Comparison of ENCODE assay signal across 8 cellular contexts in the genomic region with DNA sequence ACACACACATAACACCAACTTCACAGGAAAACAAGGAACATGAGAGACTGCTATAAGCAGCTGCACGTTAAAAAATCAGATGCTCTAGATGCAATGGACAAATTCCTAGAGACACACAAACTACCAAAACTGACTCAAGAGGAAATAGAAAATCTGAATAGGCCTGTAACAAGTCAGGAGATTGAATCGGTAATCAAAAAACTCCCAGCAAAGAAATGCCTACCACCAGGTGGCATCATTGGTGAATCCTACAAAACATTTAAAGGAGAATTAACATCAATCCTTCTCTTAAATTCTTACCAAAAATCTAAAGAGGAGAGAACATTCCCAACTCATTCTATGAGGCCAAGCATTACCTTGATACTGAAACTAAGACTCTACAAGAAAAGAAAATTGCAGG. TPM values are rescaled to one million over a fixed set of nuclear protein-coding genes. Genes with fewer than 3 reads are reported as not detected.
A peak's percentile ranks its signal among the peaks of the same experiment; 100 is the strongest.
DNase-seq lines count a peak whose midpoint lies in the region; ATAC-seq and TF ChIP-seq lines count a peak whose summit lies in the region.

No MANE protein-coding gene starts in this region.

- TF ChIP-seq CTCF in CD14-positive monocyte (IDR thresholded peaks at IDR 0.05) (peak; percentile 25), GM12875 (IDR thresholded peaks at IDR 0.05; ENCODE audit: borderline replicate concordance, insufficient read depth, low read depth, low read length) (peak; percentile 26; the same call in 1 of the 2 replicates), OCI-LY3 (IDR thresholded peaks at IDR 0.05; ENCODE audit: low read depth, low read length) (peak; percentile 63), parathyroid adenoma (IDR thresholded peaks at IDR 0.05) (peak; percentile 56)

- no peak overlapping the region for H2AFZ ChIP-seq in OCI-LY3 (ENCODE audit: low read depth, low read length)
- no peak overlapping the region for H2AFZ ChIP-seq in parathyroid adenoma

- H3K27ac ChIP-seq in OCI-LY3 (ENCODE audit: low read length) (no peak overlapping the region), parathyroid adenoma (no peak overlapping the region)

- H3K4me1 ChIP-seq in OCI-LY3 (ENCODE audit: low read length) (0 out of 2 replicates have a peak, but pooled peaks cover 4% of the 10 kb centered on the region), parathyroid adenoma (no peaks in the 10 kb centered on the region)

- H3K4me3 ChIP-seq in GM12875 (ENCODE audit: low read depth, low read length) (no peak overlapping the region), OCI-LY3 (ENCODE audit: low read length) (no peak overlapping the region), parathyroid adenoma (ENCODE audit: low read depth, low read length) (no peak overlapping the region)

- H3K9me3 ChIP-seq in OCI-LY3 (ENCODE audit: insufficient read depth, low read length), result no peaks in the 10 kb centered on the region
- no peaks in the 10 kb centered on the region for H3K9me3 ChIP-seq in parathyroid adenoma (ENCODE audit: control insufficient read depth, low read length)

- H4K20me1 ChIP-seq in OCI-LY3 (ENCODE audit: insufficient read depth, low read length), result no peaks in the 10 kb centered on the region

- ATAC-seq in GM21528 (IDR thresholded peaks at IDR 0.05; ENCODE audit: low FRiP score, unreplicated experiment), result no peak

- peaks cover 0 to 6% (median 0%) of the 10 kb centered on the region in 7 donors for H3K9me3 Mint-ChIP-seq in CD14-positive monocyte

- H3K27ac Mint-ChIP-seq in CD14-positive monocyte, result no peak overlapping the region

- no peak overlapping the region for H3K4me3 Mint-ChIP-seq in CD14-positive monocyte

- H3K27me3 ChIP-seq in OCI-LY3 (ENCODE audit: low read depth, low read length), result no peaks in the 10 kb centered on the region
- H3K27me3 ChIP-seq in parathyroid adenoma (ENCODE audit: control insufficient read depth, insufficient read depth, low read length), result no peaks in the 10 kb centered on the region

- peaks cover 0 to 5% (median 4%) of the 10 kb centered on the region in 3 donors for H3K27me3 Mint-ChIP-seq in CD14-positive monocyte (ENCODE audit: low read depth in 3 of 3)

- H3K9ac ChIP-seq in OCI-LY3 (ENCODE audit: low read length), result no peak overlapping the region
- no peak overlapping the region for H3K9ac ChIP-seq in parathyroid adenoma

- H3K36me3 Mint-ChIP-seq in CD14-positive monocyte, result no peaks in the 10 kb centered on the region

- H3K4me1 Mint-ChIP-seq in CD14-positive monocyte, result peaks cover 18% of the 10 kb centered on the region

- H3K36me3 ChIP-seq in OCI-LY3 (replicated peaks; ENCODE audit: low read depth, low read length), result no peaks in the 10 kb centered on the region
- H3K36me3 ChIP-seq in parathyroid adenoma (ENCODE audit: control insufficient read depth, insufficient read depth, low read length), result no peaks in the 10 kb centered on the region

- DNase-seq in CD14-positive monocyte (ENCODE audit: low spot score), result no peak
- peak; percentile 24 for DNase-seq in dedifferentiated amniotic fluid mesenchymal stem cell (ENCODE audit: extremely low spot score)
- no peak for DNase-seq in activated gamma-delta T cell treated with Interleukin-2 at 50 U/mL for 16 hours
- DNase-seq in DMS79 (lab: John Stamatoyannopoulos, UW), result no peak

- no peaks in the 10 kb centered on the region for H3K79me2 ChIP-seq in OCI-LY3 (ENCODE audit: low read length)
- H3K79me2 ChIP-seq in parathyroid adenoma, result no peaks in the 10 kb centered on the region

- H3K4me2 ChIP-seq in OCI-LY3 (ENCODE audit: low read length) (no peak overlapping the region), parathyroid adenoma (ENCODE audit: low read length) (no peak overlapping the region)

- intact Hi-C loops in CD14-positive monocyte (cut with micrococcal nuclease), result loop anchor here in 1 of 2 donors (5.0 kb wide), 1 partner anchor 94 kb away; no protein-coding TSS in a partner anchor

RNA-seq across cellular contexts. Expression of a gene that starts 54.9 kb away (rescaled TPM):
- polyA plus RNA-seq in CD14-positive monocyte, result 1 to 10 TPM; 7.0 to 7.5 TPM
